12 cellular contexts compared by ENCODE assay signal in genomic region chr20:35515949-35516645, GRCh38. TPM values are rescaled to one million over a fixed set of nuclear protein-coding genes. Genes with fewer than 3 reads are reported as not detected.
DNase-seq lines count a peak whose midpoint lies in the region; ATAC-seq and TF ChIP-seq lines count a peak whose summit lies in the region.
"Had no signal": no experiment of that assay in that cellular context is flagged by ENCODE, and none has a peak within 500 bp of the region (broad histone marks: within the 10 kb centered on the region; RNA-seq: fewer than 3 reads in every experiment).

No MANE protein-coding gene starts in this region.

- DNase-seq in HCEC 1CT (peak; percentile 80), RPMI7951 (ENCODE audit: low read depth) (peak; percentile 91), retinal pigment epithelial cell (ENCODE audit: low read depth) (peak; percentile 17), T-helper 1 cell (no peak), UCSD-AML1 (lab: John Stamatoyannopoulos, UW; ENCODE audit: unreplicated experiment) (no peak)
- DNase-seq in activated naive CD4-positive, alpha-beta T cell treated with Interleukin-2 at 50 U/mL for 16 hours: no peak
- DNase-seq: NCI-H1105; SIG-M5; stimulated activated CD4-positive, alpha-beta T cell treated with anti-CD3 and anti-CD28 coated beads, Interleukin-2, amount 100 ng/mL, for 48 hours; transverse colon had no signal

- TF ChIP-seq CTCF in retinal pigment epithelial cell (conservative IDR thresholded peaks at IDR 0.05; ENCODE audit: low read depth, low read length): no peak

- no peak overlapping the region for H3K4me3 ChIP-seq in retinal pigment epithelial cell (ENCODE audit: low read length)
- H3K4me3 ChIP-seq: transverse colon had no signal

- ATAC-seq in esophagus mucosa (peak; percentile 76), HG03045 (IDR thresholded peaks at IDR 0.05; ENCODE audit: unreplicated experiment) (no peak)

RNA-seq across cellular contexts. Expression of gene C20orf173, which starts 13.4 kb away (rescaled TPM):
- not detected in 2 replicates for total RNA-seq in RPMI7951 (2014; rRNA removed; shearing (Covaris generic))
- not detected for total RNA-seq in esophagus mucosa
- total RNA-seq: transverse colon had no signal

RNA-seq across cellular contexts. Expression of gene ERGIC3, which starts 25.8 kb away (rescaled TPM):
- 570 and 706 TPM in 2 replicates for total RNA-seq in RPMI7951 (2014; rRNA removed; shearing (Covaris generic))
- total RNA-seq in esophagus mucosa: 168 TPM

Comparison
In these comparisons a context has a peak if more than half of its experiments do, and no peak if none do; other contexts are left out.
1. DNase-seq: peak in HCEC 1CT (single experiment), RPMI7951 (single experiment) and retinal pigment epithelial cell (single experiment); none in T-helper 1 cell (0 of 5), activated naive CD4-positive, alpha-beta T cell treated with Interleukin-2 at 50 U/mL for 16 hours (single experiment) and UCSD-AML1 (single experiment).